ENCODE assay signal across 1 cellular context in the genomic region with DNA sequence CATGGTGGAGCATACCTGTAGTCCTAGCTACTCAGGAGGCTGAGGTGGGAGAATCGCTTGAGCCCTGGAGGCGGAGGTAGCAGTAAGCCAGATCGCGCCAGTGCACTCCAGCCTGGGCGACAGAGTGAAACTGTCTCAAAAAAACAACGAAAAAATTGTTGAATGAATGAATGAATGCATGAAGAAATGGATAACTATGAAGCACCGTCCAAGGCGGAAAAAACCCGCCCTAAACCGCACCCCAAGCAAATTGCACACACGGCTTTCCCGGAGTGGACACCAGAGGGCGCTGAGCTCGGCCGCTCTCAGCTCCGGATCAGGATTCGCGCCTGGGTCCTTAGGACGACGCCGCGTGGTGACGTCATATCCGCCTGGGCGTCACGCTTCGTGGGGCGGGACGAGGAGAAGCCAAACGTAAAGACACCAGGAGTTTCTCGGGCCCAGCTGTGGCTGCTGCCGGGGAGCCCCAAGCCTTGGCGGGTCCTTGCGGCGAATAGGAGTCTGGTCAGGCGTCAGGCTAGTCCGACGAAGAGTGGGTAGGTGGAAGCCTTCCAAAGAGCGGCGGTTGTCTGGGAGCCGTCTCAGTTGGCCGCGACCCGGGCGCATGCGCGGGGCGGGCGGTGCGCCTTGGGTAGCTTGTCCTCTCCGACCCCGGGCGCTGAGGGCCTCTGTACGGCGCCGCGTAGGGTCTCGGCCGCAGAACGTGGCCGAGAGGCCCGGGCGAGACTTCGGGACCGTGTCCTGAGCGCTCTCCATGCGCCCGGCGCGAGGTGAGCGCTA.
A peak's percentile ranks its signal among the peaks of the same experiment; 100 is the strongest.
TF ChIP-seq lines count a peak whose summit lies in the region.

Gene HTD2, plus strand, starts transcription at position 639 of the 780 bp plus-strand sequence. CDS start 11,094 bp downstream, outside the sequence.
Gene RPP14, plus strand, starts transcription at position 364 of the 780 bp plus-strand sequence. CDS start 4,085 bp downstream, outside the sequence.

TF ChIP-seq in K562, 482 proteins besides CTCF, POLR2A, EP300 and RAD21 (continued from another document and continues in another):
- TF ChIP-seq RBFOX2 (IDR thresholded peaks at IDR 0.05; ENCODE audit: low read depth, low read length) (peak; percentile 85), SFPQ (IDR thresholded peaks at IDR 0.05; ENCODE audit: low read depth, low read length) (no peak), ZNF165 (CRISPR knock-in tag; IDR thresholded peaks at IDR 0.05; ENCODE audit: borderline replicate concordance) (no peak), FOXP1 (CRISPR knock-in tag; IDR thresholded peaks at IDR 0.05) (0 out of 2 replicates have a peak, but pooled peaks have one; percentile 52), NR2C1 (IDR thresholded peaks at IDR 0.05) (peak; percentile 28; the same call in 1 of the 2 replicates), NR2C1 (tag; IDR thresholded peaks at IDR 0.05) (0 out of 2 replicates have a peak, but pooled peaks have one; percentile 29), ZNF384 (IDR thresholded peaks at IDR 0.05; ENCODE audit: low read depth, low read length) (no peak), ZNF263 (CRISPR knock-in tag; IDR thresholded peaks at IDR 0.05; ENCODE audit: borderline replicate concordance) (no peak), ZNF354B (CRISPR knock-in tag; IDR thresholded peaks at IDR 0.05) (no peak), MAFG (tag; conservative IDR thresholded peaks at IDR 0.05) (0 out of 2 replicates have a peak, but pooled peaks have one; percentile 5), ZFP91 (CRISPR knock-in tag; IDR thresholded peaks at IDR 0.05) (no peak), NBN (IDR thresholded peaks at IDR 0.05; ENCODE audit: low read depth) (peak; percentile 97), GABPA (tag; conservative IDR thresholded peaks at IDR 0.05; ENCODE audit: low read depth) (peak; percentile 95), GTF3C2 (IDR thresholded peaks at IDR 0.05; ENCODE audit: borderline replicate concordance, extremely low read depth, insufficient read length) (no peak), ZNF655 (CRISPR knock-in tag; IDR thresholded peaks at IDR 0.05) (no peak), RB1 (IDR thresholded peaks at IDR 0.05; ENCODE audit: low read depth) (peak; percentile 91), NFYB (IDR thresholded peaks at IDR 0.05; ENCODE audit: extremely low read depth, insufficient read length) (no peak), MTA3 (IDR thresholded peaks at IDR 0.05; ENCODE audit: borderline replicate concordance) (peak; percentile 69; the same call in 1 of the 2 replicates), LEF1 (IDR thresholded peaks at IDR 0.05) (no peak), PCBP2 (IDR thresholded peaks at IDR 0.05; ENCODE audit: low read depth, low read length, poor library complexity, severe bottlenecking) (no peak), CHD1 (IDR thresholded peaks at IDR 0.05; ENCODE audit: low read length) (no peak), ZNF780A (CRISPR knock-in tag; IDR thresholded peaks at IDR 0.05) (no peak), NONO (IDR thresholded peaks at IDR 0.05; ENCODE audit: low read depth in 2 of 2, low read length in 1 of 2) (0 out of 4 replicates have a peak, but pooled peaks of 1 of the 2 experiments have one; percentile 18), KAT7 (CRISPR knock-in tag; IDR thresholded peaks at IDR 0.05; ENCODE audit: borderline replicate concordance) (no peak), ELK1 (CRISPR knock-in tag; IDR thresholded peaks at IDR 0.05) (no peak), CREBBP (IDR thresholded peaks at IDR 0.05; ENCODE audit: low read depth, low read length) (no peak), PRPF4 (IDR thresholded peaks at IDR 0.05; ENCODE audit: insufficient read depth, low read depth, low read length, poor library complexity, severe bottlenecking) (no peak), CCAR2 (IDR thresholded peaks at IDR 0.05; ENCODE audit: low read depth, low read length) (no peak), MXI1 (IDR thresholded peaks at IDR 0.05; ENCODE audit: low read depth, low read length) (no peak)
- TF ChIP-seq, protein P1, sequence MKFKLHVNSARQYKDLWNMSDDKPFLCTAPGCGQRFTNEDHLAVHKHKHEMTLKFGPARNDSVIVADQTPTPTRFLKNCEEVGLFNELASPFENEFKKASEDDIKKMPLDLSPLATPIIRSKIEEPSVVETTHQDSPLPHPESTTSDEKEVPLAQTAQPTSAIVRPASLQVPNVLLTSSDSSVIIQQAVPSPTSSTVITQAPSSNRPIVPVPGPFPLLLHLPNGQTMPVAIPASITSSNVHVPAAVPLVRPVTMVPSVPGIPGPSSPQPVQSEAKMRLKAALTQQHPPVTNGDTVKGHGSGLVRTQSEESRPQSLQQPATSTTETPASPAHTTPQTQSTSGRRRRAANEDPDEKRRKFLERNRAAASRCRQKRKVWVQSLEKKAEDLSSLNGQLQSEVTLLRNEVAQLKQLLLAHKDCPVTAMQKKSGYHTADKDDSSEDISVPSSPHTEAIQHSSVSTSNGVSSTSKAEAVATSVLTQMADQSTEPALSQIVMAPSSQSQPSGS (CRISPR knock-in tag; IDR thresholded peaks at IDR 0.05): peak; percentile 54; the same call in 1 of the 2 replicates
- TF ChIP-seq, protein P2, sequence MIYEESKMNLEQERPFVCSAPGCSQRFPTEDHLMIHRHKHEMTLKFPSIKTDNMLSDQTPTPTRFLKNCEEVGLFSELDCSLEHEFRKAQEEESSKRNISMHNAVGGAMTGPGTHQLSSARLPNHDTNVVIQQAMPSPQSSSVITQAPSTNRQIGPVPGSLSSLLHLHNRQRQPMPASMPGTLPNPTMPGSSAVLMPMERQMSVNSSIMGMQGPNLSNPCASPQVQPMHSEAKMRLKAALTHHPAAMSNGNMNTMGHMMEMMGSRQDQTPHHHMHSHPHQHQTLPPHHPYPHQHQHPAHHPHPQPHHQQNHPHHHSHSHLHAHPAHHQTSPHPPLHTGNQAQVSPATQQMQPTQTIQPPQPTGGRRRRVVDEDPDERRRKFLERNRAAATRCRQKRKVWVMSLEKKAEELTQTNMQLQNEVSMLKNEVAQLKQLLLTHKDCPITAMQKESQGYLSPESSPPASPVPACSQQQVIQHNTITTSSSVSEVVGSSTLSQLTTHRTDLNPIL (CRISPR knock-in tag; IDR thresholded peaks at IDR 0.05): no peak
- TF ChIP-seq, protein P3, sequence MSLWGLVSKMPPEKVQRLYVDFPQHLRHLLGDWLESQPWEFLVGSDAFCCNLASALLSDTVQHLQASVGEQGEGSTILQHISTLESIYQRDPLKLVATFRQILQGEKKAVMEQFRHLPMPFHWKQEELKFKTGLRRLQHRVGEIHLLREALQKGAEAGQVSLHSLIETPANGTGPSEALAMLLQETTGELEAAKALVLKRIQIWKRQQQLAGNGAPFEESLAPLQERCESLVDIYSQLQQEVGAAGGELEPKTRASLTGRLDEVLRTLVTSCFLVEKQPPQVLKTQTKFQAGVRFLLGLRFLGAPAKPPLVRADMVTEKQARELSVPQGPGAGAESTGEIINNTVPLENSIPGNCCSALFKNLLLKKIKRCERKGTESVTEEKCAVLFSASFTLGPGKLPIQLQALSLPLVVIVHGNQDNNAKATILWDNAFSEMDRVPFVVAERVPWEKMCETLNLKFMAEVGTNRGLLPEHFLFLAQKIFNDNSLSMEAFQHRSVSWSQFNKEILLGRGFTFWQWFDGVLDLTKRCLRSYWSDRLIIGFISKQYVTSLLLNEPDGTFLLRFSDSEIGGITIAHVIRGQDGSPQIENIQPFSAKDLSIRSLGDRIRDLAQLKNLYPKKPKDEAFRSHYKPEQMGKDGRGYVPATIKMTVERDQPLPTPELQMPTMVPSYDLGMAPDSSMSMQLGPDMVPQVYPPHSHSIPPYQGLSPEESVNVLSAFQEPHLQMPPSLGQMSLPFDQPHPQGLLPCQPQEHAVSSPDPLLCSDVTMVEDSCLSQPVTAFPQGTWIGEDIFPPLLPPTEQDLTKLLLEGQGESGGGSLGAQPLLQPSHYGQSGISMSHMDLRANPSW (CRISPR knock-in tag; IDR thresholded peaks at IDR 0.05): peak; percentile 49; the same call in 1 of the 2 replicates
- TF ChIP-seq, protein P4, sequence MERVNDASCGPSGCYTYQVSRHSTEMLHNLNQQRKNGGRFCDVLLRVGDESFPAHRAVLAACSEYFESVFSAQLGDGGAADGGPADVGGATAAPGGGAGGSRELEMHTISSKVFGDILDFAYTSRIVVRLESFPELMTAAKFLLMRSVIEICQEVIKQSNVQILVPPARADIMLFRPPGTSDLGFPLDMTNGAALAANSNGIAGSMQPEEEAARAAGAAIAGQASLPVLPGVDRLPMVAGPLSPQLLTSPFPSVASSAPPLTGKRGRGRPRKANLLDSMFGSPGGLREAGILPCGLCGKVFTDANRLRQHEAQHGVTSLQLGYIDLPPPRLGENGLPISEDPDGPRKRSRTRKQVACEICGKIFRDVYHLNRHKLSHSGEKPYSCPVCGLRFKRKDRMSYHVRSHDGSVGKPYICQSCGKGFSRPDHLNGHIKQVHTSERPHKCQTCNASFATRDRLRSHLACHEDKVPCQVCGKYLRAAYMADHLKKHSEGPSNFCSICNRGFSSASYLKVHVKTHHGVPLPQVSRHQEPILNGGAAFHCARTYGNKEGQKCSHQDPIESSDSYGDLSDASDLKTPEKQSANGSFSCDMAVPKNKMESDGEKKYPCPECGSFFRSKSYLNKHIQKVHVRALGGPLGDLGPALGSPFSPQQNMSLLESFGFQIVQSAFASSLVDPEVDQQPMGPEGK (CRISPR knock-in tag; IDR thresholded peaks at IDR 0.05; ENCODE audit: borderline replicate concordance): no peak
